Comparison of ENCODE assay signal across 22 cellular contexts in the genomic region with DNA sequence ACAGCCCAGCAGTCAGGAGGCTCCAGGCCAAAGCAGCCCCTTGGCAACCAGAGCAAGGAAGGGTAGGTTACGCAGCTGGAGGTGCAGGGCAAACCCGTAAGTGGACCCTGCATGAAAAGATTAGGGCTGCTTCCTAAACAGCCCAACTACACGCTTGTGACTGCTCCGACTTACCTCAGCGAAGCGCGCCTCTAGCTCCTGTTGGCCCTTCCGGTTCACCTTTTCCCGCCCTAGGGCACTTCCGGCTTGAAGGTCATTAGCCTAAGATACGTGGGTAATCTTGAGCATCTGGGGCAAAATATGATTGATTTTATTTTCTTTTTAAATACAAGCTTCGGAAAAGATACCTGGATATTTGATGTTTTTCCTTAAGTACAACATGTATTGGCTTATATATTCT. TPM values are rescaled to one million over a fixed set of nuclear protein-coding genes. Genes with fewer than 3 reads are reported as not detected.
"Had no signal": no experiment of that assay in that cellular context is flagged by ENCODE, and none has a peak within 500 bp of the region (broad histone marks: within the 10 kb centered on the region; RNA-seq: fewer than 3 reads in every experiment).

CCDC73 (minus strand) TSS at position 224 of the 400 bp plus-strand sequence. CDS start 34,419 bp downstream, outside the sequence.

- H3K27ac ChIP-seq: SJSA1, SK-N-MC had no signal

- H3K4me1 ChIP-seq: SJSA1 had no signal

- H3K9me3 ChIP-seq: SJSA1 had no signal

- H3K36me3 ChIP-seq: SJSA1 had no signal

- H3K4me3 ChIP-seq: SJSA1 had no signal

- DNase-seq: Kasumi-1, KG1, MM.1S, NCI-H1092 treated with DMSO at 0.1 percent for 48 hours, NCI-H1436, NCI-H187, NCI-H2029, NCI-H2081 treated with DMSO at 0.1 percent for 48 hours, NCI-H2171, NCI-H226, NCI-H446, NCI-H510A, NCI-H524 treated with DMSO at 0.1 percent for 48 hours, NCI-H69, NCI-H774, Right ventricle myocardium superior, RPMI8226, SIG-M5 had no signal

RNA-seq across cellular contexts. Expression of gene CCDC73, which starts in this region (rescaled TPM):
- total RNA-seq: HT-29, M059J, Right ventricle myocardium superior, SJSA1 had no signal
